In the genomic region with DNA sequence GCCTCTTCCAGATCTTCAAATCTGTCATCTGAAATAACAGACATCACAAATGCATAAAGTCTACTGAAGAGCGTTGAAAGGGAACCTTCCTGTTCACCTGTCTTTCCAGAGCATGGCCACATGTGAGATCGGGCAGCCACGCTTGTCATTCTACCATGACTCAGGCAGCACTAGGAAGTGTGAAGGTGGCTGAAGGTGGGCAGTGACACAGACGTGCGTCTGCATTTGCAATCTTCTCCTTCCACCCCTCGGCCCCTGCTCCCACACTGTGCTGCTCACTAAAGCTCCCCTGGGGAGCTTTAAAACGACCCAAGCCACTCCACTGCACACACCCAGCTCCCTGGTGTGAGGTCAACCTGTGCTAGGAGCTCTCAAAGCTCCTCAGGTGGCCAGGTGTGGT, we compare ENCODE assay signal across 1 cellular context.
TF ChIP-seq lines count a peak whose summit lies in the region.

No MANE protein-coding gene starts in this region.

TF ChIP-seq in IMR-90, 13 proteins besides CTCF, POLR2A, EP300 and RAD21:
- TF ChIP-seq RFX5 (IDR thresholded peaks at IDR 0.05; ENCODE audit: low read depth, low read length) (no peak), FOS (IDR thresholded peaks at IDR 0.05; ENCODE audit: low read depth, low read length) (no peak), NFE2L2 (IDR thresholded peaks at IDR 0.05; ENCODE audit: low read depth, low read length) (no peak), CEBPB (IDR thresholded peaks at IDR 0.05; ENCODE audit: low read depth, low read length) (no peak), MXI1 (IDR thresholded peaks at IDR 0.05; ENCODE audit: borderline replicate concordance, low read depth, low read length) (no peak), MAZ (IDR thresholded peaks at IDR 0.05; ENCODE audit: borderline replicate concordance, low read depth, low read length) (no peak)
- TF ChIP-seq, protein P1, sequence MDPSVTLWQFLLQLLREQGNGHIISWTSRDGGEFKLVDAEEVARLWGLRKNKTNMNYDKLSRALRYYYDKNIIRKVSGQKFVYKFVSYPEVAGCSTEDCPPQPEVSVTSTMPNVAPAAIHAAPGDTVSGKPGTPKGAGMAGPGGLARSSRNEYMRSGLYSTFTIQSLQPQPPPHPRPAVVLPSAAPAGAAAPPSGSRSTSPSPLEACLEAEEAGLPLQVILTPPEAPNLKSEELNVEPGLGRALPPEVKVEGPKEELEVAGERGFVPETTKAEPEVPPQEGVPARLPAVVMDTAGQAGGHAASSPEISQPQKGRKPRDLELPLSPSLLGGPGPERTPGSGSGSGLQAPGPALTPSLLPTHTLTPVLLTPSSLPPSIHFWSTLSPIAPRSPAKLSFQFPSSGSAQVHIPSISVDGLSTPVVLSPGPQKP (IDR thresholded peaks at IDR 0.05; ENCODE audit: borderline replicate concordance, low read depth, low read length), result no peak
- TF ChIP-seq, protein P2, sequence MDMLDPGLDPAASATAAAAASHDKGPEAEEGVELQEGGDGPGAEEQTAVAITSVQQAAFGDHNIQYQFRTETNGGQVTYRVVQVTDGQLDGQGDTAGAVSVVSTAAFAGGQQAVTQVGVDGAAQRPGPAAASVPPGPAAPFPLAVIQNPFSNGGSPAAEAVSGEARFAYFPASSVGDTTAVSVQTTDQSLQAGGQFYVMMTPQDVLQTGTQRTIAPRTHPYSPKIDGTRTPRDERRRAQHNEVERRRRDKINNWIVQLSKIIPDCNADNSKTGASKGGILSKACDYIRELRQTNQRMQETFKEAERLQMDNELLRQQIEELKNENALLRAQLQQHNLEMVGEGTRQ (IDR thresholded peaks at IDR 0.05; ENCODE audit: low read depth, low read length), result no peak
